ENCODE assay signal across 2 cellular contexts in the genomic region with DNA sequence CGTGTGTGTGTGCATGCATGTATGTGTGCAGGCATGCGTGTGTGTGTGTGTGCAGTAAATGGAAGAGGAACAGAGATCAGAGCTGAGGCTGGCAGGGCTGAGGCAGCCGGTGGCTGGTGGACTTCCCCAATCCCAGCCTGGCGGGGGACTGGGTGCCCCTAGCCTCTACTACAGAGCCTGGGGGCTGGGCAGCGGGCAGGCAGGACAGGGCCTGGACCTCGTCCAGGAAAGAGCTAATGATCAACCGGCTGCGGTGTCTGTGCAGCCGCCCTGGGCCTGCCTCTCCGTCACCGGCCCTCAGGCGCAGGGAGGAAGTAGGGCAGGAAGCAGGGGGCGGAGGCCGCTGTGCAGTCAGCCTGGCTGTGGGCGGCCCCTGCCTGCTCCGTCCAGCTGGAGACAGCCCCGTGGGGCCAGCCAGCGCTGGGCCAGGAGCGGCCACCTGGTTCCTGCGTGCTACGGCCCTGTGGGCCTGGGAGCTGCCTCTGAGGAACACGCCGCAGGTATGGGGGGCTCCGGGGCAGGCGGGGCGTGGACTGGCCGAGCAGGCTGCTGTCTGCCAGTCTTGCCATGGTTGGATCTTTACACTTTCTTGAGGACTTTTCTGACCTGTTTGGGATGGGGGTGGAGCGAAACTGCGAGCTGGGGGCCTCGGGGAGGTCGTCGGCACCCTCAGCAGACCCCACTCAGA.
A peak's percentile ranks its signal among the peaks of the same experiment; 100 is the strongest.
TF ChIP-seq lines count a peak whose summit lies in the region.

SH3TC1 (plus strand) TSS at position 385 of the 688 bp plus-strand sequence. CDS start 5,905 bp downstream, outside the sequence.

TF ChIP-seq in HCT116, 20 proteins besides CTCF, POLR2A, EP300 and RAD21 (continued from another document):
- TF ChIP-seq TCF7L2 (IDR thresholded peaks at IDR 0.05; ENCODE audit: borderline replicate concordance, extremely low read depth, insufficient read depth, insufficient read length) (no peak), YY1 (IDR thresholded peaks at IDR 0.05; ENCODE audit: extremely low read depth, insufficient replicate concordance, low read depth, low read length) (peak; percentile 28)

TF ChIP-seq in HepG2, 621 proteins besides CTCF, POLR2A, EP300 and RAD21 (continued from another document and continues in another):
- TF ChIP-seq ARHGAP35 (CRISPR knock-in tag; IDR thresholded peaks at IDR 0.05; ENCODE audit: borderline replicate concordance) (no peak; the same call in 1 of the 2 replicates), NONO (IDR thresholded peaks at IDR 0.05) (no peak), NONO (CRISPR knock-in tag; conservative IDR thresholded peaks at IDR 0.05) (peak; percentile 74), ZNF432 (CRISPR knock-in tag; IDR thresholded peaks at IDR 0.05; ENCODE audit: borderline replicate concordance) (no peak), SMAD1 (CRISPR knock-in tag; IDR thresholded peaks at IDR 0.05; ENCODE audit: borderline replicate concordance, low read depth) (0 out of 2 replicates have a peak, but pooled peaks have one; percentile 14), ZFY (CRISPR knock-in tag; IDR thresholded peaks at IDR 0.05) (peak; percentile 90), ZHX2 (IDR thresholded peaks at IDR 0.05; ENCODE audit: low read depth) (no peak), ZHX2 (CRISPR knock-in tag; IDR thresholded peaks at IDR 0.05; ENCODE audit: borderline replicate concordance) (0 out of 2 replicates have a peak, but pooled peaks have one; percentile 49), SNRNP70 (IDR thresholded peaks at IDR 0.05; ENCODE audit: low read depth, low read length) (no peak), SRSF1 (optimal IDR thresholded peaks at IDR 0.05; ENCODE audit: low read depth, low read length) (no peak), ZBTB14 (CRISPR knock-in tag; IDR thresholded peaks at IDR 0.05) (no peak), RAD51 (IDR thresholded peaks at IDR 0.05; ENCODE audit: borderline replicate concordance) (no peak), ZNF160 (CRISPR knock-in tag; IDR thresholded peaks at IDR 0.05) (no peak), SATB2 (CRISPR knock-in tag; IDR thresholded peaks at IDR 0.05) (no peak), LRRFIP1 (CRISPR knock-in tag; conservative IDR thresholded peaks at IDR 0.05) (no peak; the same call in 1 of the 2 replicates), AKAP8 (CRISPR knock-in tag; IDR thresholded peaks at IDR 0.05) (peak; percentile 83; the same call in 1 of the 2 replicates), RFX5 (IDR thresholded peaks at IDR 0.05; ENCODE audit: low read depth, low read length) (no peak), ZNF354B (CRISPR knock-in tag; IDR thresholded peaks at IDR 0.05) (no peak), ZNF143 (CRISPR knock-in tag; IDR thresholded peaks at IDR 0.05) (peak; percentile 20; the same call in 1 of the 2 replicates), CENPX (CRISPR knock-in tag; IDR thresholded peaks at IDR 0.05) (no peak), CREB1 (IDR thresholded peaks at IDR 0.05) (no peak; the same call in 1 of the 2 replicates), CREB1 (CRISPR knock-in tag; IDR thresholded peaks at IDR 0.05) (no peak), MEIS2 (CRISPR knock-in tag; IDR thresholded peaks at IDR 0.05) (peak; percentile 93), FOXM1 (CRISPR knock-in tag; IDR thresholded peaks at IDR 0.05) (no peak), LBX2 (CRISPR knock-in tag; IDR thresholded peaks at IDR 0.05; ENCODE audit: borderline replicate concordance) (0 out of 2 replicates have a peak, but pooled peaks have one; percentile 12)
- TF ChIP-seq, protein P1, sequence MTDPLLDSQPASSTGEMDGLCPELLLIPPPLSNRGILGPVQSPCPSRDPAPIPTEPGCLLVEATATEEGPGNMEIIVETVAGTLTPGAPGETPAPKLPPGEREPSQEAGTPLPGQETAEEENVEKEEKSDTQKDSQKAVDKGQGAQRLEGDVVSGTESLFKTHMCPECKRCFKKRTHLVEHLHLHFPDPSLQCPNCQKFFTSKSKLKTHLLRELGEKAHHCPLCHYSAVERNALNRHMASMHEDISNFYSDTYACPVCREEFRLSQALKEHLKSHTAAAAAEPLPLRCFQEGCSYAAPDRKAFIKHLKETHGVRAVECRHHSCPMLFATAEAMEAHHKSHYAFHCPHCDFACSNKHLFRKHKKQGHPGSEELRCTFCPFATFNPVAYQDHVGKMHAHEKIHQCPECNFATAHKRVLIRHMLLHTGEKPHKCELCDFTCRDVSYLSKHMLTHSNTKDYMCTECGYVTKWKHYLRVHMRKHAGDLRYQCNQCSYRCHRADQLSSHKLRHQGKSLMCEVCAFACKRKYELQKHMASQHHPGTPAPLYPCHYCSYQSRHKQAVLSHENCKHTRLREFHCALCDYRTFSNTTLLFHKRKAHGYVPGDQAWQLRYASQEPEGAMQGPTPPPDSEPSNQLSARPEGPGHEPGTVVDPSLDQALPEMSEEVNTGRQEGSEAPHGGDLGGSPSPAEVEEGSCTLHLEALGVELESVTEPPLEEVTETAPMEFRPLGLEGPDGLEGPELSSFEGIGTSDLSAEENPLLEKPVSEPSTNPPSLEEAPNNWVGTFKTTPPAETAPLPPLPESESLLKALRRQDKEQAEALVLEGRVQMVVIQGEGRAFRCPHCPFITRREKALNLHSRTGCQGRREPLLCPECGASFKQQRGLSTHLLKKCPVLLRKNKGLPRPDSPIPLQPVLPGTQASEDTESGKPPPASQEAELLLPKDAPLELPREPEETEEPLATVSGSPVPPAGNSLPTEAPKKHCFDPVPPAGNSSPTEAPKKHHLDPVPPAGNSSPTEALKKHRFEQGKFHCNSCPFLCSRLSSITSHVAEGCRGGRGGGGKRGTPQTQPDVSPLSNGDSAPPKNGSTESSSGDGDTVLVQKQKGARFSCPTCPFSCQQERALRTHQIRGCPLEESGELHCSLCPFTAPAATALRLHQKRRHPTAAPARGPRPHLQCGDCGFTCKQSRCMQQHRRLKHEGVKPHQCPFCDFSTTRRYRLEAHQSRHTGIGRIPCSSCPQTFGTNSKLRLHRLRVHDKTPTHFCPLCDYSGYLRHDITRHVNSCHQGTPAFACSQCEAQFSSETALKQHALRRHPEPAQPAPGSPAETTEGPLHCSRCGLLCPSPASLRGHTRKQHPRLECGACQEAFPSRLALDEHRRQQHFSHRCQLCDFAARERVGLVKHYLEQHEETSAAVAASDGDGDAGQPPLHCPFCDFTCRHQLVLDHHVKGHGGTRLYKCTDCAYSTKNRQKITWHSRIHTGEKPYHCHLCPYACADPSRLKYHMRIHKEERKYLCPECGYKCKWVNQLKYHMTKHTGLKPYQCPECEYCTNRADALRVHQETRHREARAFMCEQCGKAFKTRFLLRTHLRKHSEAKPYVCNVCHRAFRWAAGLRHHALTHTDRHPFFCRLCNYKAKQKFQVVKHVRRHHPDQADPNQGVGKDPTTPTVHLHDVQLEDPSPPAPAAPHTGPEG (CRISPR knock-in tag; IDR thresholded peaks at IDR 0.05), result no peak
- TF ChIP-seq, protein P2, sequence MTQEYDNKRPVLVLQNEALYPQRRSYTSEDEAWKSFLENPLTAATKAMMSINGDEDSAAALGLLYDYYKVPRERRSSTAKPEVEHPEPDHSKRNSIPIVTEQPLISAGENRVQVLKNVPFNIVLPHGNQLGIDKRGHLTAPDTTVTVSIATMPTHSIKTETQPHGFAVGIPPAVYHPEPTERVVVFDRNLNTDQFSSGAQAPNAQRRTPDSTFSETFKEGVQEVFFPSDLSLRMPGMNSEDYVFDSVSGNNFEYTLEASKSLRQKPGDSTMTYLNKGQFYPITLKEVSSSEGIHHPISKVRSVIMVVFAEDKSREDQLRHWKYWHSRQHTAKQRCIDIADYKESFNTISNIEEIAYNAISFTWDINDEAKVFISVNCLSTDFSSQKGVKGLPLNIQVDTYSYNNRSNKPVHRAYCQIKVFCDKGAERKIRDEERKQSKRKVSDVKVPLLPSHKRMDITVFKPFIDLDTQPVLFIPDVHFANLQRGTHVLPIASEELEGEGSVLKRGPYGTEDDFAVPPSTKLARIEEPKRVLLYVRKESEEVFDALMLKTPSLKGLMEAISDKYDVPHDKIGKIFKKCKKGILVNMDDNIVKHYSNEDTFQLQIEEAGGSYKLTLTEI (CRISPR knock-in tag; conservative IDR thresholded peaks at IDR 0.05), result no peak
- TF ChIP-seq, protein P3, sequence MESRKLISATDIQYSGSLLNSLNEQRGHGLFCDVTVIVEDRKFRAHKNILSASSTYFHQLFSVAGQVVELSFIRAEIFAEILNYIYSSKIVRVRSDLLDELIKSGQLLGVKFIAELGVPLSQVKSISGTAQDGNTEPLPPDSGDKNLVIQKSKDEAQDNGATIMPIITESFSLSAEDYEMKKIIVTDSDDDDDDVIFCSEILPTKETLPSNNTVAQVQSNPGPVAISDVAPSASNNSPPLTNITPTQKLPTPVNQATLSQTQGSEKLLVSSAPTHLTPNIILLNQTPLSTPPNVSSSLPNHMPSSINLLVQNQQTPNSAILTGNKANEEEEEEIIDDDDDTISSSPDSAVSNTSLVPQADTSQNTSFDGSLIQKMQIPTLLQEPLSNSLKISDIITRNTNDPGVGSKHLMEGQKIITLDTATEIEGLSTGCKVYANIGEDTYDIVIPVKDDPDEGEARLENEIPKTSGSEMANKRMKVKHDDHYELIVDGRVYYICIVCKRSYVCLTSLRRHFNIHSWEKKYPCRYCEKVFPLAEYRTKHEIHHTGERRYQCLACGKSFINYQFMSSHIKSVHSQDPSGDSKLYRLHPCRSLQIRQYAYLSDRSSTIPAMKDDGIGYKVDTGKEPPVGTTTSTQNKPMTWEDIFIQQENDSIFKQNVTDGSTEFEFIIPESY (CRISPR knock-in tag; IDR thresholded peaks at IDR 0.05), result peak; percentile 32; the same call in 1 of the 2 replicates
- TF ChIP-seq, protein P4, sequence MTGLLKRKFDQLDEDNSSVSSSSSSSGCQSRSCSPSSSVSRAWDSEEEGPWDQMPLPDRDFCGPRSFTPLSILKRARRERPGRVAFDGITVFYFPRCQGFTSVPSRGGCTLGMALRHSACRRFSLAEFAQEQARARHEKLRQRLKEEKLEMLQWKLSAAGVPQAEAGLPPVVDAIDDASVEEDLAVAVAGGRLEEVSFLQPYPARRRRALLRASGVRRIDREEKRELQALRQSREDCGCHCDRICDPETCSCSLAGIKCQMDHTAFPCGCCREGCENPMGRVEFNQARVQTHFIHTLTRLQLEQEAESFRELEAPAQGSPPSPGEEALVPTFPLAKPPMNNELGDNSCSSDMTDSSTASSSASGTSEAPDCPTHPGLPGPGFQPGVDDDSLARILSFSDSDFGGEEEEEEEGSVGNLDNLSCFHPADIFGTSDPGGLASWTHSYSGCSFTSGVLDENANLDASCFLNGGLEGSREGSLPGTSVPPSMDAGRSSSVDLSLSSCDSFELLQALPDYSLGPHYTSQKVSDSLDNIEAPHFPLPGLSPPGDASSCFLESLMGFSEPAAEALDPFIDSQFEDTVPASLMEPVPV (CRISPR knock-in tag; IDR thresholded peaks at IDR 0.05), result no peak
